Comparison of ENCODE assay signal across 8 cellular contexts in genomic region chr1:150320667-150320978, GRCh38. TPM values are rescaled to one million over a fixed set of nuclear protein-coding genes. Genes with fewer than 3 reads are reported as not detected.
DNase-seq lines count a peak whose midpoint lies in the region; FAIRE-seq and TF ChIP-seq lines count a peak whose summit lies in the region.

No MANE protein-coding gene starts in this region.

- H3K27ac ChIP-seq in neural cell (ENCODE audit: low read length): no peak overlapping the region

- no peak overlapping the region for H3K9ac ChIP-seq in neural cell (ENCODE audit: low read length)

- H3K27me3 ChIP-seq in BJ (ENCODE audit: control insufficient read depth, insufficient read depth, low read length) (no peaks in the 10 kb centered on the region), neural cell (ENCODE audit: insufficient read depth, low read depth, low read length) (no peaks in the 10 kb centered on the region)

- CTCF ChIA-PET in BJ (lab: Yijun Ruan, JAX): no interaction called here

- no peaks in the 10 kb centered on the region for H3K9me3 ChIP-seq in neural cell (ENCODE audit: low read length)

- H3K4me3 ChIP-seq in BJ (ENCODE audit: low read depth, low read length): peak overlapping the region; percentile 97
- peak overlapping the region; percentile 79 for H3K4me3 ChIP-seq in LNCaP clone FGC (ENCODE audit: low read depth, low read length)
- H3K4me3 ChIP-seq in neural cell (ENCODE audit: low read length): peak overlapping the region; percentile 75

- H4K20me1 ChIP-seq in neural cell (ENCODE audit: insufficient read depth): no peaks in the 10 kb centered on the region

- TF ChIP-seq CTCF in BJ (IDR thresholded peaks at IDR 0.05; ENCODE audit: insufficient read depth, low read depth, low read length) (no peak), LNCaP clone FGC (IDR thresholded peaks at IDR 0.05; ENCODE audit: control insufficient read depth, extremely low read depth, insufficient read depth) (no peak), neural cell (IDR thresholded peaks at IDR 0.05; ENCODE audit: poor library complexity, severe bottlenecking) (no peak)

- FAIRE-seq in HTR-8/SVneo (lab: Jason Lieb, UNC): no peak

- no peaks in the 10 kb centered on the region for H3F3A ChIP-seq in neural cell (ENCODE audit: insufficient read depth, low read length, poor library complexity, severe bottlenecking)

- TF ChIP-seq EP300 in neural cell (conservative IDR thresholded peaks at IDR 0.05; ENCODE audit: poor library complexity, severe bottlenecking): no peak

- no peaks in the 10 kb centered on the region for H3K9me2 ChIP-seq in neural cell (ENCODE audit: insufficient read depth, low read length)

- TF ChIP-seq RAD21 in neural cell (conservative IDR thresholded peaks at IDR 0.05): no peak

- DNase-seq in BJ (ENCODE audit: low read depth) (no peak), LNCaP clone FGC (ENCODE audit: low read depth) (no peak), dermis blood vessel endothelial cell (peak; percentile 66), KG1 (lab: John Stamatoyannopoulos, UW) (no peak), HTR-8/SVneo (ENCODE audit: insufficient read length, low spot score) (no peak), SW480 (ENCODE audit: low spot score) (no peak), activated gamma-delta T cell treated with Interleukin-2 at 50 U/mL for 16 hours (no peak)

- H2AFZ ChIP-seq in neural cell (ENCODE audit: low read depth, low read length): no peak overlapping the region

- peaks cover 26% of the 10 kb centered on the region for H3K79me2 ChIP-seq in neural cell (replicated peaks; ENCODE audit: insufficient read depth, low read length)

- H3K36me3 ChIP-seq in BJ (ENCODE audit: control insufficient read depth, insufficient read depth, low read length) (peaks cover 3% of the 10 kb centered on the region), neural cell (ENCODE audit: insufficient read depth, low read length) (peaks cover 6% of the 10 kb centered on the region)

- POLR2A ChIA-PET in BJ (lab: Charles Lee): no interaction called here

- H3K4me2 ChIP-seq in neural cell (ENCODE audit: low read length): no peak overlapping the region

TF ChIP-seq in neural cell, 6 proteins besides CTCF, POLR2A, EP300 and RAD21:
- TF ChIP-seq SMC3 (conservative IDR thresholded peaks at IDR 0.05; ENCODE audit: poor library complexity): no peak
- no peak for TF ChIP-seq EZH2 (IDR thresholded peaks at IDR 0.05; ENCODE audit: borderline replicate concordance, insufficient read depth, low read length, poor library complexity, severe bottlenecking)
- TF ChIP-seq TAF1 (IDR thresholded peaks at IDR 0.05; ENCODE audit: low read depth): no peak
- TF ChIP-seq MXI1 (conservative IDR thresholded peaks at IDR 0.05; ENCODE audit: poor library complexity, severe bottlenecking): no peak
- TF ChIP-seq REST (IDR thresholded peaks at IDR 0.05; ENCODE audit: borderline replicate concordance): no peak
- no peak for TF ChIP-seq POLR2AphosphoS5 (IDR thresholded peaks at IDR 0.05)
TF ChIP-seq in neural cell: peak in this region for 0.

RNA-seq across cellular contexts. Expression of gene PRPF3, which starts 0.7 kb away (rescaled TPM):
- polyA plus RNA-seq in BJ (2011; rRNA removed) (20.5 and 25.5 TPM in 2 replicates), neural cell (86.1 and 92.1 TPM in 2 replicates)
- polyA minus RNA-seq in BJ (2011; rRNA and poly(A)+ RNA removed): 12.9 and 16.6 TPM in 2 replicates
- 40.0 and 47.5 TPM in 2 replicates for total RNA-seq in dermis blood vessel endothelial cell
- 62.8 and 64.6 TPM in 2 replicates for polyA minus RNA-seq in neural cell

RNA-seq across cellular contexts. Expression of gene MRPS21, which starts 27.0 kb away (rescaled TPM):
- polyA plus RNA-seq in BJ (2011; rRNA removed): 30.5 and 69.2 TPM in 2 replicates
- 8.9 and 13.8 TPM in 2 replicates for polyA minus RNA-seq in BJ (2011; rRNA and poly(A)+ RNA removed)
- total RNA-seq in dermis blood vessel endothelial cell: 35.4 and 43.4 TPM in 2 replicates
- 170 TPM in 2 replicates for polyA plus RNA-seq in neural cell
- 53.5 and 54.0 TPM in 2 replicates for polyA minus RNA-seq in neural cell

RNA-seq across cellular contexts. Expression of gene CIART, which starts 38.3 kb away (rescaled TPM):
- polyA plus RNA-seq in BJ (2011; rRNA removed) (17.2 and 18.7 TPM in 2 replicates), neural cell (7.3 and 9.1 TPM in 2 replicates)
- polyA minus RNA-seq in BJ (2011; rRNA and poly(A)+ RNA removed): 12.9 and 27.8 TPM in 2 replicates
- total RNA-seq in dermis blood vessel endothelial cell: 0.33 and 1.0 TPM in 2 replicates
- 4.7 and 5.1 TPM in 2 replicates for polyA minus RNA-seq in neural cell

RNA-seq across cellular contexts. Expression of gene RPRD2, which starts 43.3 kb away (rescaled TPM):
- polyA plus RNA-seq in BJ (2011; rRNA removed) (15.1 and 16.4 TPM in 2 replicates), neural cell (7.2 and 8.6 TPM in 2 replicates)
- polyA minus RNA-seq in BJ (2011; rRNA and poly(A)+ RNA removed): 10.4 and 12.8 TPM in 2 replicates
- total RNA-seq in dermis blood vessel endothelial cell: 7.8 and 10.2 TPM in 2 replicates
- polyA minus RNA-seq in neural cell: 27.5 and 40.6 TPM in 2 replicates

RNA-seq across cellular contexts. Expression of gene C1orf54, which starts 48.0 kb away (rescaled TPM):
- polyA plus RNA-seq in BJ (2011; rRNA removed): 9.4 and 17.1 TPM in 2 replicates
- 1.5 and 1.9 TPM in 2 replicates for polyA minus RNA-seq in BJ (2011; rRNA and poly(A)+ RNA removed)
- 3.6 and 43.1 TPM in 2 replicates for total RNA-seq in dermis blood vessel endothelial cell
- 2.6 and 17.1 TPM in 2 replicates for polyA plus RNA-seq in neural cell
- polyA minus RNA-seq in neural cell: not detected in 2 replicates
